Comparison of ENCODE assay signal across 21 cellular contexts in the genomic region with DNA sequence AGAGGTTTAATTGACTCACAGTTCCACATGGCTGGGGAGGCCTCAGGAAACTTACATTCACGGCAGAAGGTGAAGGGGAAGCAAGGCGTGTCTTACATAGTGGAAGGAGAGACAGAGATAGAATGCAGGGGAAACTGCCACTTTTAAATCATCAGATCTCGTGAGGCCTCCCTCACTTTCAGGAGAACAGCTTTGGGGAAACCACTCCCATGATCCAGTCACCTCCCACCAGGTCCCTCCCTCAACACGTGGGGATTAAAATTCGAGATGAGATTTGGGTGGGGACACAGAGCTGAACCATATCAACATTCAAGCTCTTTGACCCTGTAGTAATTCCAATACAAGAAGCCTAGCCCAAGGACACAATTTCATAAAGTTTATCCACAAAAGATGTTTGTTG. TPM values are rescaled to one million over a fixed set of nuclear protein-coding genes. Genes with fewer than 3 reads are reported as not detected.
"Had no signal": no experiment of that assay in that cellular context is flagged by ENCODE, and none has a peak within 500 bp of the region (broad histone marks: within the 10 kb centered on the region; RNA-seq: fewer than 3 reads in every experiment).

No MANE protein-coding gene starts in this region.

- H3K27ac ChIP-seq: gastroesophageal sphincter, heart right ventricle, tibial artery, uterus had no signal

- H3K4me1 ChIP-seq: uterus had no signal

- H3K4me3 ChIP-seq: gastroesophageal sphincter, heart right ventricle, tibial artery, uterus had no signal

- H3K9me3 Mint-ChIP-seq: activated CD8-positive, alpha-beta T cell treated with anti-CD3 and anti-CD28 coated beads for 36 hours; activated naive CD4-positive, alpha-beta T cell treated with anti-CD3 and anti-CD28 coated beads, Interleukin-2, amount 10 ng/mL, durations not matched to agents 7 days and 5 days; activated naive CD8-positive, alpha-beta T cell treated with anti-CD3 and anti-CD28 coated beads, Interleukin-2, amount 50 U/mL, for 24 hours; activated T-cell treated with anti-CD3 and anti-CD28 coated beads, Interleukin-2, amount 50 U/mL, for 24 hours; naive thymus-derived CD4-positive, alpha-beta T cell had no signal

- ATAC-seq: activated CD8-positive, alpha-beta T cell treated with anti-CD3 and anti-CD28 coated beads for 36 hours; activated naive CD8-positive, alpha-beta T cell treated with anti-CD3 and anti-CD28 coated beads, Interleukin-2, amount 50 U/mL, for 24 hours; esophagus mucosa; gastroesophageal sphincter; naive thymus-derived CD4-positive, alpha-beta T cell; stimulated activated naive CD8-positive, alpha-beta T cell treated with anti-CD3 and anti-CD28 coated beads, Interleukin-15, Interleukin-2, amounts not matched to agents 100 U/mL and 50 U/mL, for 24 hours had no signal

- H3K36me3 Mint-ChIP-seq: activated naive CD4-positive, alpha-beta T cell treated with anti-CD3 and anti-CD28 coated beads, Interleukin-2, amount 10 ng/mL, durations not matched to agents 7 days and 5 days; naive thymus-derived CD4-positive, alpha-beta T cell had no signal

- H3K4me3 Mint-ChIP-seq: activated CD8-positive, alpha-beta T cell treated with anti-CD3 and anti-CD28 coated beads for 36 hours; activated naive CD4-positive, alpha-beta T cell treated with anti-CD3 and anti-CD28 coated beads, Interleukin-2, amount 10 ng/mL, durations not matched to agents 7 days and 5 days; activated naive CD8-positive, alpha-beta T cell treated with anti-CD3 and anti-CD28 coated beads, Interleukin-2, amount 50 U/mL, for 24 hours; activated T-cell treated with anti-CD3 and anti-CD28 coated beads, Interleukin-2, amount 50 U/mL, for 24 hours; naive thymus-derived CD4-positive, alpha-beta T cell had no signal

- H3K27me3 ChIP-seq: brain microvascular endothelial cell, gastroesophageal sphincter, heart right ventricle, tibial artery, uterus had no signal

- H3K9me3 ChIP-seq: gastroesophageal sphincter, heart right ventricle, tibial artery, uterus had no signal

- H3K27me3 Mint-ChIP-seq: activated CD8-positive, alpha-beta T cell treated with anti-CD3 and anti-CD28 coated beads for 36 hours; activated naive CD8-positive, alpha-beta T cell treated with anti-CD3 and anti-CD28 coated beads, Interleukin-2, amount 50 U/mL, for 24 hours; activated T-cell treated with anti-CD3 and anti-CD28 coated beads, Interleukin-2, amount 50 U/mL, for 24 hours had no signal

- H3K27ac Mint-ChIP-seq: activated CD8-positive, alpha-beta T cell treated with anti-CD3 and anti-CD28 coated beads for 36 hours; activated naive CD4-positive, alpha-beta T cell treated with anti-CD3 and anti-CD28 coated beads, Interleukin-2, amount 10 ng/mL, durations not matched to agents 7 days and 5 days; activated naive CD8-positive, alpha-beta T cell treated with anti-CD3 and anti-CD28 coated beads, Interleukin-2, amount 50 U/mL, for 24 hours; activated T-cell treated with anti-CD3 and anti-CD28 coated beads, Interleukin-2, amount 50 U/mL, for 24 hours had no signal

- H3K4me1 Mint-ChIP-seq: activated naive CD4-positive, alpha-beta T cell treated with anti-CD3 and anti-CD28 coated beads, Interleukin-2, amount 10 ng/mL, durations not matched to agents 7 days and 5 days; naive thymus-derived CD4-positive, alpha-beta T cell had no signal

- DNase-seq: activated CD4-positive, alpha-beta T cell treated with anti-CD3 and anti-CD28 coated beads for 48 hours; activated CD4-positive, CD25-positive, alpha-beta regulatory T cell; activated CD8-positive, alpha-beta T cell treated with anti-CD3 and anti-CD28 coated beads for 36 hours; activated naive CD4-positive, alpha-beta T cell treated with anti-CD3 and anti-CD28 coated beads, Interleukin-2, amount 10 ng/mL, durations not matched to agents 7 days and 5 days; activated naive CD8-positive, alpha-beta T cell treated with anti-CD3 and anti-CD28 coated beads, Interleukin-2, amount 50 U/mL, for 24 hours; activated T-cell treated with anti-CD3 and anti-CD28 coated beads, Interleukin-2, amount 50 U/mL, for 24 hours; brain microvascular endothelial cell; central memory CD4-positive, alpha-beta T cell; cortex of kidney; heart right ventricle; mesenchymal stem cell; naive thymus-derived CD4-positive, alpha-beta T cell; stimulated activated naive CD8-positive, alpha-beta T cell treated with anti-CD3 and anti-CD28 coated beads, Interleukin-15, Interleukin-2, amounts not matched to agents 100 U/mL and 50 U/mL, for 24 hours; T1000; tibial artery; uterus had no signal

- H3K36me3 ChIP-seq: brain microvascular endothelial cell, gastroesophageal sphincter, tibial artery, uterus had no signal

RNA-seq across cellular contexts. Expression of a gene that starts 52.7 kb away (rescaled TPM):
- total RNA-seq: activated CD8-positive, alpha-beta T cell treated with anti-CD3 and anti-CD28 coated beads for 36 hours; esophagus mucosa; gastroesophageal sphincter; heart right ventricle; lower leg skin; naive thymus-derived CD4-positive, alpha-beta T cell; posterior vena cava; T-helper 1 cell treated with Interleukin-12 subunit alpha and Interleukin-12 subunit beta and Interleukin-4 antibody, amounts not matched to agents 30 ng/mL and 1 ng/mL, for 36 hours had no signal
